Comparison of ENCODE assay signal across 15 cellular contexts in genomic region chr21:38354231-38354630, GRCh38.
"Had no signal": no experiment of that assay in that cellular context is flagged by ENCODE, and none has a peak within 500 bp of the region (broad histone marks: within the 10 kb centered on the region; RNA-seq: fewer than 3 reads in every experiment).

No MANE protein-coding gene starts in this region.

- H3K4me2 ChIP-seq: neural progenitor cell had no signal

- ATAC-seq: left lobe of liver; naive thymus-derived CD4-positive, alpha-beta T cell; right cardiac atrium; stimulated activated naive B cell treated with anti-CD40 and anti-IgM and Interleukin-4, amounts not matched to agents 10 μg/mL and 1 μg/mL and 100 μg/mL, for 72 hours had no signal

- DNase-seq: dorsolateral prefrontal cortex; effector CD4-positive, alpha-beta T cell; kidney; mesendoderm; midbrain; naive thymus-derived CD4-positive, alpha-beta T cell; sigmoid colon; spleen; stimulated activated naive B cell treated with anti-CD40 and anti-IgM and Interleukin-4, amounts not matched to agents 10 μg/mL and 1 μg/mL and 100 μg/mL, for 72 hours; transverse colon had no signal

- H3K4me1 ChIP-seq: prostate gland had no signal

- H3K4me3 ChIP-seq: dorsolateral prefrontal cortex, neural progenitor cell, prostate gland, sigmoid colon, skin epidermis, spleen, transverse colon had no signal

- H3K9me3 ChIP-seq: prostate gland, sigmoid colon, transverse colon had no signal

- H2AFZ ChIP-seq: neural progenitor cell had no signal

- H3K27ac ChIP-seq: dorsolateral prefrontal cortex, neural progenitor cell, prostate gland, sigmoid colon, skin epidermis, spleen, transverse colon had no signal

- H3K36me3 ChIP-seq: neural progenitor cell, prostate gland, sigmoid colon, spleen, transverse colon had no signal
